In the genomic region with DNA sequence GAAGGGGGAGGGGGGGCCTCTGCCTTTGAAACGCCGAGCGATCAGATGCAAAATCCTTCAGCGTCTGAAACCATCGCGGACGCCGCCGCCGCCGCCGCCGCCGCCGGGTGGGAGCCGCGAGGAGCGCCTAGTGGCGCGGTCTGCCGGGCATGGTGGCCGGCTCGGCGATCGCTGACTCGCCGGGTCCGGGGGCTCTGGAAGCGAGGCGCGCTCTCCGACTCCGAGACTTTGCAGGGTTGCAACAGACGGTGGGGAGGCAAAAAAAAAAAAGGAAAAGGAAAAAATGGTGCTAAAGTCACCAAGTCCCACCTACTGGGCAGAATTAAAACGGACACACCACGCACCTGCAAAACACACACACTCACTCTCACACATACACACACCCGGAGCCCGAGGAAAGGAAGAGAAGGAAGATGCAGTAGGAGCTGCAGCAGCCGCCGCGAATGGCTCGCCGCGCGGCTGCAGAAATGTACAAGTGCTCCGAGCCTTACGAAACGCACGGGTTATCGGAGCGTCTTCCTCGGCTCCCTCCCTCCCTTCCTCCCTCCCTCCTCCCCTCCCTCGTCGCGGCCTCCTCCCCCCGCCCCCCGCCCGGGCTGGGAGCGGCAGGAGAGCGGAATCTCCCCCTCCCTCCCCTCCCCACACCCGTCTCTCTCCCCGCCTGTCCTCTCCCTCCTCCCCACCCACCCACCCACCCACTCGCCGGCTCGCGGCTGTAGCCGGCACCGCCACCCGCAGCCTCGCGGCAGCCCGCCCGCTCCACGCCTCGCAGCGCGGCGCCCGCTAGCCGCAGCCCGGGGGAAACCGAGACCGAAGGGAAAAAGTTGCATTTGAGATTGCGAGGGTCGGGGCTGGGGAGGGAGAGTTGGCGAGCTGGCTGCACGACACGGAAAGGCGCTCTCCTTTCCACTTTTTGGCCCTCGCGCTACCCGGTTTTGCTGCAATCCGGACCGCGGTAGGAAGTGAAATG, we compare ENCODE assay signal across 9 cellular contexts. TPM values are rescaled to one million over a fixed set of nuclear protein-coding genes. Genes with fewer than 3 reads are reported as not detected.
DNase-seq lines count a peak whose midpoint lies in the region; ATAC-seq lines count a peak whose summit lies in the region.
"Had no signal": no experiment of that assay in that cellular context is flagged by ENCODE, and none has a peak within 500 bp of the region (broad histone marks: within the 10 kb centered on the region; RNA-seq: fewer than 3 reads in every experiment).

A gene (minus strand): TSS at position 479 of the 970 bp plus-strand sequence. CDS start 586 bp downstream, outside the sequence.

- DNase-seq in GM03348 (ENCODE audit: low spot score) (peak; percentile 47), NOMO-1 treated with DMSO at 0.1 percent for 48 hours (lab: John Stamatoyannopoulos, UW; ENCODE audit: unreplicated experiment) (peak; percentile 7), ecto neural progenitor cell (ENCODE audit: low spot score) (peak; percentile 68), HK-2 (ENCODE audit: unreplicated experiment) (no peak), NCI-H187 treated with DMSO at 0.1 percent for 48 hours (lab: John Stamatoyannopoulos, UW) (no peak)
- no peak for DNase-seq in naive thymus-derived CD4-positive, alpha-beta T cell

- CTCF ChIA-PET in naive thymus-derived CD4-positive, alpha-beta T cell (lab: Charles Lee): no interaction called here

- H3K4me3 Mint-ChIP-seq in naive thymus-derived CD4-positive, alpha-beta T cell: peak within 1 kb of the TSS; percentile 76 to 90 (median 84)

- H3K4me1 Mint-ChIP-seq in naive thymus-derived CD4-positive, alpha-beta T cell: peaks cover 6 to 26% (median 22%) of the 10 kb centered on the region in 7 donors

- H3K4me3 ChIP-seq in naive thymus-derived CD4-positive, alpha-beta T cell (ENCODE audit: low read length): no peak within 1 kb of the TSS
- H3K4me3 ChIP-seq: SJCRH30 had no signal

- peak within 1 kb of the TSS in 1 of 9 donors; percentile 43 for H3K27ac Mint-ChIP-seq in naive thymus-derived CD4-positive, alpha-beta T cell

- H3K9me3 ChIP-seq in naive thymus-derived CD4-positive, alpha-beta T cell (ENCODE audit: control insufficient read depth in 2 of 3, low read length in 3 of 3): no peaks in the 10 kb centered on the region
- H3K9me3 ChIP-seq: SJCRH30 had no signal

- H3K27me3 Mint-ChIP-seq in naive thymus-derived CD4-positive, alpha-beta T cell: peaks cover 56 to 73% (median 61%) of the 10 kb centered on the region in 5 donors

- POLR2A ChIA-PET in naive thymus-derived CD4-positive, alpha-beta T cell (lab: Charles Lee): no interaction called here

- H3K36me3 Mint-ChIP-seq in naive thymus-derived CD4-positive, alpha-beta T cell: no peaks in the 10 kb centered on the region

- intact Hi-C loops in naive thymus-derived CD4-positive, alpha-beta T cell (cut with micrococcal nuclease): no loop called here

- no peaks in the 10 kb centered on the region for H3K36me3 ChIP-seq in naive thymus-derived CD4-positive, alpha-beta T cell (ENCODE audit: control insufficient read depth in 2 of 3, insufficient read depth in 3 of 3, low read length in 3 of 3)
- H3K36me3 ChIP-seq: SJCRH30 had no signal

- no peaks in the 10 kb centered on the region for H3K27me3 ChIP-seq in naive thymus-derived CD4-positive, alpha-beta T cell (ENCODE audit: control insufficient read depth in 2 of 2, insufficient read depth in 2 of 2, low read length in 2 of 2)
- H3K27me3 ChIP-seq: SJCRH30 had no signal

- H3K4me1 ChIP-seq in naive thymus-derived CD4-positive, alpha-beta T cell (ENCODE audit: control insufficient read depth in 2 of 2, insufficient read depth in 2 of 2, low read length in 2 of 2): no peaks in the 10 kb centered on the region
- H3K4me1 ChIP-seq: SJCRH30 had no signal

- H3K9me3 Mint-ChIP-seq in naive thymus-derived CD4-positive, alpha-beta T cell: peaks cover 0 to 1% (median 0%) of the 10 kb centered on the region in 11 donors

- no peak within 1 kb of the TSS for H3K27ac ChIP-seq in naive thymus-derived CD4-positive, alpha-beta T cell (ENCODE audit: low read depth, low read length)
- H3K27ac ChIP-seq: SJCRH30 had no signal

- no peak for ATAC-seq in naive thymus-derived CD4-positive, alpha-beta T cell
- no peak for ATAC-seq in HG02678 (IDR thresholded peaks at IDR 0.05; ENCODE audit: unreplicated experiment)
- ATAC-seq in GM21723 (IDR thresholded peaks at IDR 0.05; ENCODE audit: unreplicated experiment): no peak

RNA-seq across cellular contexts. Expression of the gene that starts here (rescaled TPM):
- under 1 TPM in 2 of 5 experiments, not detected in 3; 0.05 to 0.78 TPM for total RNA-seq in naive thymus-derived CD4-positive, alpha-beta T cell
- not detected for polyA plus RNA-seq in naive thymus-derived CD4-positive, alpha-beta T cell

Comparison
In these comparisons a context has a peak if more than half of its experiments do, and no peak if none do; other contexts are left out.
1. DNase-seq: peak in GM03348 (single experiment), NOMO-1 treated with DMSO at 0.1 percent for 48 hours (single experiment) and ecto neural progenitor cell (single experiment); none in naive thymus-derived CD4-positive, alpha-beta T cell (0 of 9), HK-2 (single experiment) and NCI-H187 treated with DMSO at 0.1 percent for 48 hours (single experiment).